8 cellular contexts compared by ENCODE assay signal in genomic region chr12:66066071-66066928, GRCh38.
DNase-seq lines count a peak whose midpoint lies in the region; ATAC-seq, FAIRE-seq and TF ChIP-seq lines count a peak whose summit lies in the region.

No MANE protein-coding gene starts in this region.

- ATAC-seq in GM18858 (IDR thresholded peaks at IDR 0.05; ENCODE audit: unreplicated experiment) (peak; percentile 76), HG02973 (IDR thresholded peaks at IDR 0.05; ENCODE audit: unreplicated experiment) (peak; percentile 77), Right ventricle myocardium inferior (no peak)

- DNase-seq in NCI-H526 (lab: John Stamatoyannopoulos, UW) = peak; percentile 72 to 74
- peak; percentile 46 to 64 for DNase-seq in foreskin fibroblast
- no peak for DNase-seq in Right ventricle myocardium inferior (ENCODE audit: missing footprints)
- no peak for DNase-seq in hippocampal formation (lab: John Stamatoyannopoulos, UW)
- no peak for DNase-seq in small intestine

- no peaks in the 10 kb centered on the region for H3K27me3 ChIP-seq in ACC112 (ENCODE audit: insufficient read depth, low read length)
- H3K27me3 ChIP-seq in small intestine (ENCODE audit: control insufficient read depth in 2 of 2, insufficient read depth in 2 of 2, low read length in 2 of 2) = peaks cover 0 to 2% of the 10 kb centered on the region in 2 donors

- H3K4me1 ChIP-seq in ACC112 (ENCODE audit: control insufficient read depth, insufficient read depth, low read length, unreplicated experiment) (peaks cover 28% of the 10 kb centered on the region), small intestine (ENCODE audit: control insufficient read depth in 2 of 2, insufficient read depth in 1 of 2, low read depth in 1 of 2, low read length in 1 of 2) (no peaks in the 10 kb centered on the region)

- H3K27ac ChIP-seq in ACC112 (ENCODE audit: low read depth, low read length) (peak overlapping the region; percentile 34), small intestine (ENCODE audit: low read depth in 1 of 2, low read length in 1 of 2) (no peak overlapping the region)

- no peak for FAIRE-seq in small intestine (lab: Jason Lieb, UNC)

- intact Hi-C loops in Right ventricle myocardium inferior (cut with DNase I) = no loop called here

- no peak for TF ChIP-seq CTCF in foreskin fibroblast (IDR thresholded peaks at IDR 0.05; ENCODE audit: low read depth, low read length)

- no peaks in the 10 kb centered on the region for H3K9me3 ChIP-seq in small intestine (ENCODE audit: control insufficient read depth, low read depth)

- H3K4me3 ChIP-seq in ACC112 (ENCODE audit: low read depth, low read length) (peak overlapping the region; percentile 27; the same call in 1 of the 2 replicates), foreskin fibroblast (ENCODE audit: low read depth in 1 of 2, low read length in 2 of 2) (no peak overlapping the region), small intestine (ENCODE audit: low read depth in 1 of 2, low read length in 2 of 2) (no peak overlapping the region)

- H2AFZ ChIP-seq in ACC112 (ENCODE audit: low read length, unreplicated experiment) = peak overlapping the region; percentile 1

- no peaks in the 10 kb centered on the region for H3K36me3 ChIP-seq in ACC112 (ENCODE audit: insufficient read depth, low read length)
- H3K36me3 ChIP-seq in small intestine (ENCODE audit: control insufficient read depth in 2 of 2, insufficient read depth in 2 of 2, low read length in 2 of 2) = no peaks in the 10 kb centered on the region

- no peaks in the 10 kb centered on the region for H3K79me2 ChIP-seq in ACC112 (ENCODE audit: control insufficient read depth, insufficient read depth, low read length, unreplicated experiment)

- 49 to 83% (median 64%) methylated on average over 7 of the region's 7 CpGs for WGBS in small intestine, 3 donors

Comparison
In these comparisons a context has a peak if more than half of its experiments do, and no peak if none do; other contexts are left out.
1. DNase-seq: peak in NCI-H526 (2 of 2) and foreskin fibroblast (2 of 2); none in Right ventricle myocardium inferior (single experiment), hippocampal formation (0 of 2) and small intestine (single experiment).